Comparison of ENCODE assay signal across 23 cellular contexts in genomic region chr6:1117530-1118286, GRCh38.
DNase-seq lines count a peak whose midpoint lies in the region; ATAC-seq, FAIRE-seq and TF ChIP-seq lines count a peak whose summit lies in the region.
"Had no signal": no experiment of that assay in that cellular context is flagged by ENCODE, and none has a peak within 500 bp of the region (broad histone marks: within the 10 kb centered on the region; RNA-seq: fewer than 3 reads in every experiment).

No MANE protein-coding gene starts in this region.

- WGBS in right lobe of liver (ENCODE audit: insufficient coverage, low coverage, low lambda C conversion rate, missing lambda C conversion rate), result 43% methylated on average over 6 of the region's 6 CpGs
- WGBS in small intestine, 3 donors, result 72 to 77% (median 76%) methylated on average over 6 of the region's 6 CpGs

- no peak overlapping the region for H3K4me3 ChIP-seq in left ventricle myocardium inferior
- no peak overlapping the region for H3K4me3 ChIP-seq in SJCRH30
- H3K4me3 ChIP-seq in right lobe of liver, result no peak overlapping the region
- H3K4me3 ChIP-seq in small intestine (ENCODE audit: low read depth in 1 of 2, low read length in 2 of 2), result no peak overlapping the region
- H3K4me3 ChIP-seq: A549, HAP-1 had no signal

- intact Hi-C loops in left ventricle myocardium inferior (cut with micrococcal nuclease), result no loop called here
- intact Hi-C loops in Right ventricle myocardium superior (cut with DNase I), result no loop called here
- intact Hi-C loops in right lobe of liver (cut with DNase I), result no loop called here

- no peak for FAIRE-seq in small intestine (lab: Jason Lieb, UNC)
- FAIRE-seq: A549, G401.6, GM12892, GM19239, H54 had no signal

- H3K27ac ChIP-seq in left ventricle myocardium inferior (replicated peaks) (peak overlapping the region; percentile 30), SJCRH30 (peak overlapping the region; percentile 55; the same call in 1 of the 2 replicates), right lobe of liver (no peak overlapping the region), small intestine (ENCODE audit: low read depth in 1 of 2, low read length in 1 of 2) (no peak overlapping the region)
- H3K27ac ChIP-seq: A549 had no signal

- H3K9me3 ChIP-seq in left ventricle myocardium inferior (replicated peaks) (no peaks in the 10 kb centered on the region), SJCRH30 (replicated peaks) (no peaks in the 10 kb centered on the region), right lobe of liver (no peaks in the 10 kb centered on the region), small intestine (ENCODE audit: control insufficient read depth, low read depth) (no peaks in the 10 kb centered on the region)
- H3K9me3 ChIP-seq: A549, HAP-1 had no signal

- H3K36me3 ChIP-seq in left ventricle myocardium inferior, result no peaks in the 10 kb centered on the region
- H3K36me3 ChIP-seq in SJCRH30, result no peaks in the 10 kb centered on the region
- no peaks in the 10 kb centered on the region for H3K36me3 ChIP-seq in right lobe of liver
- H3K36me3 ChIP-seq in small intestine (ENCODE audit: control insufficient read depth in 2 of 2, insufficient read depth in 2 of 2, low read length in 2 of 2), result no peaks in the 10 kb centered on the region
- H3K36me3 ChIP-seq: HAP-1 had no signal

- DNase-seq in left ventricle myocardium inferior, result no peak
- no peak for DNase-seq in Right ventricle myocardium superior
- DNase-seq in SJCRH30, result no peak
- DNase-seq in right lobe of liver, result no peak
- peak; percentile 14 for DNase-seq in small intestine
- no peak for DNase-seq in GM20000 (ENCODE audit: low spot score)
- DNase-seq: 8988T; ACHN; C1 segment of cervical spinal cord; Calu3; CD4-positive, alpha-beta memory T cell; COR-L47; DMS153; DND-41; GOT3; HFFc6 had no signal

- H3K27me3 ChIP-seq in left ventricle myocardium inferior (ENCODE audit: low read depth) (peaks cover 38% of the 10 kb centered on the region), SJCRH30 (no peaks in the 10 kb centered on the region), right lobe of liver (no peaks in the 10 kb centered on the region), small intestine (ENCODE audit: control insufficient read depth in 2 of 2, insufficient read depth in 2 of 2, low read length in 2 of 2) (peaks cover 0 to 2% of the 10 kb centered on the region in 2 donors)

- TF ChIP-seq CTCF in left ventricle myocardium inferior (IDR thresholded peaks at IDR 0.05; ENCODE audit: borderline replicate concordance), result no peak
- TF ChIP-seq CTCF in right lobe of liver (IDR thresholded peaks at IDR 0.05), result no peak
- no peak for TF ChIP-seq CTCF in GM20000 (IDR thresholded peaks at IDR 0.05; ENCODE audit: extremely low read depth, missing control alignments)

- TF ChIP-seq POLR2A in right lobe of liver (IDR thresholded peaks at IDR 0.05), result no peak

- H3K4me1 ChIP-seq in left ventricle myocardium inferior, result no peaks in the 10 kb centered on the region
- H3K4me1 ChIP-seq in SJCRH30, result peaks cover 10% of the 10 kb centered on the region; the same call in 1 of the 2 replicates
- peaks cover 0 to 14% (median 0%) of the 10 kb centered on the region in 4 donors for H3K4me1 ChIP-seq in right lobe of liver
- no peaks in the 10 kb centered on the region for H3K4me1 ChIP-seq in small intestine (ENCODE audit: control insufficient read depth in 2 of 2, insufficient read depth in 1 of 2, low read depth in 1 of 2, low read length in 1 of 2)
- H3K4me1 ChIP-seq: A549, HAP-1 had no signal

- no peak for ATAC-seq in Right ventricle myocardium superior (ENCODE audit: poor library complexity)
- ATAC-seq in right lobe of liver, result peak in 3 of 4 donors; percentile 43 to 72 (median 58)
- ATAC-seq in HG02642 (IDR thresholded peaks at IDR 0.05; ENCODE audit: poor library complexity, unreplicated experiment), result no peak
- ATAC-seq: A549 had no signal

Comparison
In these comparisons a context has a peak if more than half of its experiments do, and no peak if none do; other contexts are left out.
1. H3K27ac ChIP-seq: peak in left ventricle myocardium inferior (single experiment) and SJCRH30 (single experiment); none in right lobe of liver (0 of 3) and small intestine (0 of 2).
2. ATAC-seq: peak in right lobe of liver (3 of 4); none in Right ventricle myocardium superior (single experiment) and HG02642 (single experiment).